In the genomic region with DNA sequence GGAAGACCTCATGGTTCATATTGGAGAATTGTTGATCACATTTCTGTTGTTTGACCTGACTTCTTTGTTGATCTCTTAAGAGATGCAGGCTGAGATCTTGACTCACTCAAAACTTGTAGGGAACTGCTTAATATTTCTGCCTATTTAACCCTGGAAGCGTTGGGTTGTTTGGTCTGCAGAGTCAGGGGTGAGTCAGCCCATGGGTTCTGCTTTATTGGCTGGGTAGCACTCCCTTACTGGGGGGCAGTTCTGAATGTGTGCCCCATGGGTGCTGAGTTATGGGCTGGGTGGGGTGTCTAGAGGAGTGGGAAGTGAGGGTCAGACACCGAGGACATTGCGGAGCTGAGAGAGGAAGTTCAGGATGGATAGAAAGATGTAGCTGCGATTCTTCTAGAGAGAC, we compare ENCODE assay signal across 10 cellular contexts.
A peak's percentile ranks its signal among the peaks of the same experiment; 100 is the strongest.
DNase-seq lines count a peak whose midpoint lies in the region; ATAC-seq and TF ChIP-seq lines count a peak whose summit lies in the region.
"Had no signal": no experiment of that assay in that cellular context is flagged by ENCODE, and none has a peak within 500 bp of the region (broad histone marks: within the 10 kb centered on the region; RNA-seq: fewer than 3 reads in every experiment).

No MANE protein-coding gene starts in this region.

- DNase-seq in GM23248 (peak; percentile 74), astrocyte of the hippocampus (ENCODE audit: low read depth, low spot score) (peak; percentile 29), hepatic stellate cell (ENCODE audit: low spot score) (peak; percentile 35), NCI-H82 treated with DMSO at 0.1 percent for 48 hours (lab: John Stamatoyannopoulos, UW; ENCODE audit: unreplicated experiment) (no peak), medulla oblongata (ENCODE audit: extremely low spot score) (no peak), GM10248 (ENCODE audit: extremely low spot score) (no peak)
- DNase-seq in stimulated activated naive B cell treated with anti-CD40 and anti-IgM and Interleukin-4, amounts not matched to agents 10 μg/mL and 1 μg/mL and 100 μg/mL, for 72 hours: no peak
- DNase-seq in stimulated activated naive CD4-positive, alpha-beta T cell treated with Interleukin-2 at 50 U/mL for 16 hours (lab: John Stamatoyannopoulos, UW): no peak
- DNase-seq: activated naive CD4-positive, alpha-beta T cell treated with anti-CD3 and anti-CD28 coated beads, Interleukin-2, amount 10 ng/mL, durations not matched to agents 7 days and 5 days; stimulated activated CD4-positive, alpha-beta T cell treated with anti-CD3 and anti-CD28 coated beads, Interleukin-4, amount 100 ng/mL, for 1 hour had no signal

- no peaks in the 10 kb centered on the region for H3K27me3 ChIP-seq in GM23248 (replicated peaks; ENCODE audit: insufficient read depth)

- no peaks in the 10 kb centered on the region for H3K27me3 Mint-ChIP-seq in stimulated activated naive B cell treated with anti-CD40 and anti-IgM and Interleukin-4, amounts not matched to agents 10 μg/mL and 1 μg/mL and 100 μg/mL, for 72 hours
- H3K27me3 Mint-ChIP-seq: activated naive CD4-positive, alpha-beta T cell treated with anti-CD3 and anti-CD28 coated beads, Interleukin-2, amount 10 ng/mL, durations not matched to agents 7 days and 5 days had no signal

- H3K4me2 ChIP-seq in GM23248 (ENCODE audit: unreplicated experiment): peak overlapping the region; percentile 45

- H3K4me3 Mint-ChIP-seq in stimulated activated naive B cell treated with anti-CD40 and anti-IgM and Interleukin-4, amounts not matched to agents 10 μg/mL and 1 μg/mL and 100 μg/mL, for 72 hours: peak overlapping the region in 1 of 2 donors; percentile 54
- H3K4me3 Mint-ChIP-seq: activated naive CD4-positive, alpha-beta T cell treated with anti-CD3 and anti-CD28 coated beads, Interleukin-2, amount 10 ng/mL, durations not matched to agents 7 days and 5 days had no signal

- CTCF ChIA-PET in GM10248 (lab: Yijun Ruan, JAX): interaction anchor here (1.1 to 5.3 kb wide), 6 partner anchors 10 to 46 kb away, joined by 4 to 24 read pairs (median 4); no protein-coding TSS in a partner anchor

- peak; percentile 41 to 66 for ATAC-seq in stimulated activated naive B cell treated with anti-CD40 and anti-IgM and Interleukin-4, amounts not matched to agents 10 μg/mL and 1 μg/mL and 100 μg/mL, for 72 hours (replicated peaks)

- H3F3A ChIP-seq in GM23248 (ENCODE audit: insufficient read depth): peaks cover 20% of the 10 kb centered on the region

- peaks cover 7 to 21% of the 10 kb centered on the region in 2 donors for H3K36me3 Mint-ChIP-seq in stimulated activated naive B cell treated with anti-CD40 and anti-IgM and Interleukin-4, amounts not matched to agents 10 μg/mL and 1 μg/mL and 100 μg/mL, for 72 hours

- POLR2A ChIA-PET in GM10248 (lab: Yijun Ruan, JAX): no interaction called here

- H3K4me1 ChIP-seq in GM23248 (ENCODE audit: insufficient read depth): peaks cover 24% of the 10 kb centered on the region

- H3K27ac Mint-ChIP-seq in stimulated activated naive B cell treated with anti-CD40 and anti-IgM and Interleukin-4, amounts not matched to agents 10 μg/mL and 1 μg/mL and 100 μg/mL, for 72 hours: no peak overlapping the region
- H3K27ac Mint-ChIP-seq: activated naive CD4-positive, alpha-beta T cell treated with anti-CD3 and anti-CD28 coated beads, Interleukin-2, amount 10 ng/mL, durations not matched to agents 7 days and 5 days had no signal

- H3K36me3 ChIP-seq in GM23248 (ENCODE audit: low read depth): no peaks in the 10 kb centered on the region; the same call in 1 of the 2 replicates

- in situ Hi-C loops in GM23248 (cut with MboI): no loop called here

- H3K4me3 ChIP-seq in GM23248: no peak overlapping the region

- no peak overlapping the region for H3K9ac ChIP-seq in GM23248

- H4K20me1 ChIP-seq in GM23248 (ENCODE audit: insufficient read depth): no peaks in the 10 kb centered on the region

- H2AFZ ChIP-seq in GM23248: no peak overlapping the region

- H3K9me3 Mint-ChIP-seq in stimulated activated naive B cell treated with anti-CD40 and anti-IgM and Interleukin-4, amounts not matched to agents 10 μg/mL and 1 μg/mL and 100 μg/mL, for 72 hours: peaks cover 0 to 9% of the 10 kb centered on the region in 2 donors
- H3K9me3 Mint-ChIP-seq: activated naive CD4-positive, alpha-beta T cell treated with anti-CD3 and anti-CD28 coated beads, Interleukin-2, amount 10 ng/mL, durations not matched to agents 7 days and 5 days had no signal

- peaks cover 48 to 72% of the 10 kb centered on the region in 2 donors for H3K4me1 Mint-ChIP-seq in stimulated activated naive B cell treated with anti-CD40 and anti-IgM and Interleukin-4, amounts not matched to agents 10 μg/mL and 1 μg/mL and 100 μg/mL, for 72 hours

- no peaks in the 10 kb centered on the region for H3K9me3 ChIP-seq in GM23248 (ENCODE audit: low read depth)

- peak overlapping the region; percentile 33; the same call in 1 of the 2 replicates for H3K27ac ChIP-seq in GM23248

- 73 to 76% methylated on average over 4 of the region's 4 CpGs for WGBS in GM23248 (ENCODE audit: low coverage in 1 of 2, low lambda C conversion rate in 2 of 2, missing lambda C conversion rate in 2 of 2), 2 experiments

- no peaks in the 10 kb centered on the region for H3K9me2 ChIP-seq in GM23248 (ENCODE audit: insufficient read depth)

- H3K79me2 ChIP-seq in GM23248 (ENCODE audit: insufficient read depth): peaks cover 97% of the 10 kb centered on the region

- TF ChIP-seq CTCF in GM10248 (IDR thresholded peaks at IDR 0.05; ENCODE audit: control extremely low read depth, extremely low read depth, low read depth, missing control alignments): no peak

Comparison
In these comparisons a context has a peak if more than half of its experiments do, and no peak if none do; other contexts are left out.
1. DNase-seq: peak in GM23248 (single experiment), astrocyte of the hippocampus (single experiment) and hepatic stellate cell (single experiment); none in stimulated activated naive B cell treated with anti-CD40 and anti-IgM and Interleukin-4, amounts not matched to agents 10 μg/mL and 1 μg/mL and 100 μg/mL, for 72 hours (single experiment), NCI-H82 treated with DMSO at 0.1 percent for 48 hours (single experiment), stimulated activated naive CD4-positive, alpha-beta T cell treated with Interleukin-2 at 50 U/mL for 16 hours (single experiment), medulla oblongata (single experiment) and GM10248 (single experiment).